11 cellular contexts compared by ENCODE assay signal in genomic region chr1:152623203-152623844, GRCh38. TPM values are rescaled to one million over a fixed set of nuclear protein-coding genes. Genes with fewer than 3 reads are reported as not detected.
A peak's percentile ranks its signal among the peaks of the same experiment; 100 is the strongest.
DNase-seq lines count a peak whose midpoint lies in the region; ATAC-seq and TF ChIP-seq lines count a peak whose summit lies in the region.
"Had no signal": no experiment of that assay in that cellular context is flagged by ENCODE, and none has a peak within 500 bp of the region (broad histone marks: within the 10 kb centered on the region; RNA-seq: fewer than 3 reads in every experiment).

No MANE protein-coding gene starts in this region.

- CTCF ChIA-PET in IMR-90 (lab: Yijun Ruan, JAX), result no interaction called here

- H3K79me1 ChIP-seq in IMR-90 (ENCODE audit: low read depth in 1 of 2, low read length in 2 of 2), result no peaks in the 10 kb centered on the region

- no peaks in the 10 kb centered on the region for H3K36me3 ChIP-seq in IMR-90 (ENCODE audit: control insufficient read depth, insufficient read depth, low read length)

- peaks cover 3% of the 10 kb centered on the region for H3K9me3 ChIP-seq in IMR-90 (ENCODE audit: control insufficient read depth, insufficient read depth, low read length)

- no peaks in the 10 kb centered on the region for H3K27me3 ChIP-seq in IMR-90 (ENCODE audit: control insufficient read depth, insufficient read depth, low read length)

- DNase-seq in SHP77 (lab: John Stamatoyannopoulos, UW), result peak; percentile 12 to 41
- no peak for DNase-seq in SHP77 treated with DMSO at 0.1 percent for 48 hours (lab: John Stamatoyannopoulos, UW)
- DNase-seq in IMR-90, result no peak
- peak; percentile 27 for DNase-seq in activated naive CD8-positive, alpha-beta T cell treated with anti-CD3 and anti-CD28 coated beads for 36 hours
- peak; percentile 1 to 4 for DNase-seq in stimulated activated CD8-positive, alpha-beta memory T cell treated with anti-CD3 and anti-CD28 coated beads, Interleukin-15, amount 100 ng/mL, for 48 hours (ENCODE audit: low read depth in 2 of 2)
- DNase-seq in NCI-H748 (lab: John Stamatoyannopoulos, UW; ENCODE audit: unreplicated experiment), result no peak
- DNase-seq in NCI-H524 treated with DMSO at 0.1 percent for 48 hours (lab: John Stamatoyannopoulos, UW), result no peak
- DNase-seq: activated gamma-delta T cell, left cardiac atrium, Right ventricle myocardium superior had no signal

- H2BK120ac ChIP-seq in IMR-90 (ENCODE audit: low read depth, low read length), result no peak overlapping the region

- no peak overlapping the region for H3K14ac ChIP-seq in IMR-90 (replicated peaks; ENCODE audit: low read depth, low read length)

- H2AK5ac ChIP-seq in IMR-90 (ENCODE audit: low read depth, low read length), result no peak overlapping the region

- no peaks in the 10 kb centered on the region for H3K4me1 Mint-ChIP-seq in activated naive CD8-positive, alpha-beta T cell treated with anti-CD3 and anti-CD28 coated beads for 36 hours

- no peak overlapping the region for H3K23ac ChIP-seq in IMR-90 (ENCODE audit: low read depth, low read length)

- TF ChIP-seq CTCF in IMR-90 (conservative IDR thresholded peaks at IDR 0.05; ENCODE audit: low read depth, low read length), result 0 out of 2 replicates have a peak, but pooled peaks have one; percentile 3

- no peak overlapping the region for H4K5ac ChIP-seq in IMR-90 (ENCODE audit: low read depth, low read length)

- TF ChIP-seq POLR2A in IMR-90 (IDR thresholded peaks at IDR 0.05; ENCODE audit: low read depth, low read length), result no peak

- no peak for TF ChIP-seq RAD21 in IMR-90 (IDR thresholded peaks at IDR 0.05; ENCODE audit: low read length)

- H2AFZ ChIP-seq in IMR-90 (replicated peaks; ENCODE audit: low read length, poor library complexity), result no peak overlapping the region

- H3K4me3 ChIP-seq in IMR-90 (ENCODE audit: insufficient read depth, low read depth, low read length), result no peak overlapping the region

- no peak overlapping the region for H4K91ac ChIP-seq in IMR-90 (ENCODE audit: insufficient read depth, low read depth, low read length)

- dilution Hi-C loops in IMR-90 (cut with HindIII; ENCODE audit: low sequenced_read_pairs, unreplicated experiment), result no loop called here

- peaks cover 34% of the 10 kb centered on the region for H3K27me3 Mint-ChIP-seq in activated naive CD8-positive, alpha-beta T cell treated with anti-CD3 and anti-CD28 coated beads for 36 hours

- POLR2A ChIA-PET in IMR-90 (lab: Charles Lee; ENCODE audit: unreplicated experiment), result no interaction called here

- H2BK5ac ChIP-seq in IMR-90 (ENCODE audit: low read depth, low read length, poor library complexity, severe bottlenecking), result no peak overlapping the region

- WGBS in IMR-90 (ENCODE audit: extremely low coverage in 2 of 2, insufficient read length in 1 of 2), 2 experiments, result 7% methylated on average over 9 of the region's 29 CpGs; no CpG with 5 or more reads in 1 of the 2 experiments

- no peak overlapping the region for H3K4ac ChIP-seq in IMR-90 (ENCODE audit: low read depth, low read length)

- ATAC-seq in IMR-90 (ENCODE audit: low read depth) (no peak), GM21528 (IDR thresholded peaks at IDR 0.05; ENCODE audit: low FRiP score, unreplicated experiment) (no peak)

- no peaks in the 10 kb centered on the region for H3K4me1 ChIP-seq in IMR-90 (ENCODE audit: control insufficient read depth, insufficient read depth, low read length)

- H2BK20ac ChIP-seq in IMR-90 (ENCODE audit: low read depth, low read length), result no peak overlapping the region

- no peak overlapping the region for H3K4me2 ChIP-seq in IMR-90 (ENCODE audit: low read depth, low read length)

- no peak overlapping the region for H3K18ac ChIP-seq in IMR-90 (ENCODE audit: low read depth, low read length)

- no peaks in the 10 kb centered on the region for H4K20me1 ChIP-seq in IMR-90 (ENCODE audit: insufficient read depth, low read length)

- H3K36me3 Mint-ChIP-seq in activated naive CD8-positive, alpha-beta T cell treated with anti-CD3 and anti-CD28 coated beads for 36 hours, result peaks cover 2% of the 10 kb centered on the region

- no peak overlapping the region for H3K9ac ChIP-seq in IMR-90 (ENCODE audit: low read depth, low read length)

- no peak overlapping the region for H3K27ac ChIP-seq in IMR-90 (ENCODE audit: insufficient read depth, low read length)

- H2AK9ac ChIP-seq in IMR-90 (replicated peaks; ENCODE audit: low read depth, low read length, poor library complexity), result no peak overlapping the region

- intact Hi-C loops in IMR-90 (cut with micrococcal nuclease), result no loop called here

- H3K56ac ChIP-seq in IMR-90 (ENCODE audit: extremely low read depth, insufficient read depth, low read length), result no peak overlapping the region

- H2BK15ac ChIP-seq in IMR-90 (ENCODE audit: low read depth, low read length), result no peak overlapping the region

- in situ Hi-C loops in IMR-90 (cut with MboI; ENCODE audit: low sequenced_read_pairs), result loop anchor here (10.0 kb wide), 1 partner anchor 49 kb away; no protein-coding TSS in a partner anchor

- H3K4me3 Mint-ChIP-seq in activated naive CD8-positive, alpha-beta T cell treated with anti-CD3 and anti-CD28 coated beads for 36 hours, result no peak overlapping the region

- H3K27ac Mint-ChIP-seq in activated naive CD8-positive, alpha-beta T cell treated with anti-CD3 and anti-CD28 coated beads for 36 hours, result no peak overlapping the region

- H3K9me1 ChIP-seq in IMR-90 (ENCODE audit: insufficient read depth, low read length), result no peaks in the 10 kb centered on the region

- BruUV-seq in IMR-90 (replicated peaks; lab: Mats Ljungman, UMichigan), result no TSS peak

- peaks cover 12% of the 10 kb centered on the region for H3K9me3 Mint-ChIP-seq in activated naive CD8-positive, alpha-beta T cell treated with anti-CD3 and anti-CD28 coated beads for 36 hours

- no peak overlapping the region for H4K8ac ChIP-seq in IMR-90 (ENCODE audit: low read depth in 2 of 2, low read length in 2 of 2)

TF ChIP-seq in IMR-90, 13 proteins besides CTCF, POLR2A, EP300 and RAD21 (continues in another document):
- TF ChIP-seq MAZ (IDR thresholded peaks at IDR 0.05; ENCODE audit: borderline replicate concordance, low read depth, low read length) (no peak), CEBPB (IDR thresholded peaks at IDR 0.05; ENCODE audit: low read depth, low read length) (no peak), USF2 (IDR thresholded peaks at IDR 0.05; ENCODE audit: low read depth, low read length) (no peak), BHLHE40 (IDR thresholded peaks at IDR 0.05; ENCODE audit: low read depth, low read length) (no peak), RCOR1 (IDR thresholded peaks at IDR 0.05; ENCODE audit: insufficient replicate concordance, low read length) (no peak), ELK1 (IDR thresholded peaks at IDR 0.05; ENCODE audit: borderline replicate concordance, low read depth, low read length) (no peak), NFE2L2 (IDR thresholded peaks at IDR 0.05; ENCODE audit: low read depth, low read length) (no peak), FOS (IDR thresholded peaks at IDR 0.05; ENCODE audit: low read depth, low read length) (no peak), RFX5 (IDR thresholded peaks at IDR 0.05; ENCODE audit: low read depth, low read length) (no peak), SMC3 (IDR thresholded peaks at IDR 0.05; ENCODE audit: low read depth, low read length) (no peak), CHD1 (IDR thresholded peaks at IDR 0.05; ENCODE audit: low read depth, low read length) (no peak)

RNA-seq across cellular contexts. Expression of gene LCE3A, which starts 0.4 kb away (rescaled TPM):
- total RNA-seq in IMR-90 (2012; rRNA removed), result not detected in 2 replicates
- not detected in 2 replicates for polyA plus RNA-seq in IMR-90 (2012; rRNA removed)
- polyA plus RNA-seq in IMR-90 (2012; cell fraction: cytosol; rRNA removed), result not detected in 2 replicates
- not detected in 2 replicates for polyA plus RNA-seq in IMR-90 (2012; cell fraction: nucleus; rRNA removed; ENCODE audit: low replicate concordance)
- total RNA-seq in activated naive CD8-positive, alpha-beta T cell treated with anti-CD3 and anti-CD28 coated beads for 36 hours, result not detected
- total RNA-seq: left cardiac atrium, Right ventricle myocardium superior had no signal

RNA-seq across cellular contexts. Expression of gene LCE3B, which starts 9.7 kb away (rescaled TPM):
- not detected in 2 replicates for total RNA-seq in IMR-90 (2012; rRNA removed)
- not detected in 2 replicates for polyA plus RNA-seq in IMR-90 (2012; rRNA removed)
- polyA plus RNA-seq in IMR-90 (2012; cell fraction: cytosol; rRNA removed), result not detected in 2 replicates
- polyA plus RNA-seq in IMR-90 (2012; cell fraction: nucleus; rRNA removed; ENCODE audit: low replicate concordance), result not detected in 2 replicates
- not detected for total RNA-seq in activated naive CD8-positive, alpha-beta T cell treated with anti-CD3 and anti-CD28 coated beads for 36 hours
- total RNA-seq: left cardiac atrium, Right ventricle myocardium superior had no signal

RNA-seq across cellular contexts. Expression of gene LCE3C, which starts 23.3 kb away (rescaled TPM):
- total RNA-seq in IMR-90 (2012; rRNA removed), result not detected in 2 replicates
- not detected in 2 replicates for polyA plus RNA-seq in IMR-90 (2012; rRNA removed)
- not detected in 2 replicates for polyA plus RNA-seq in IMR-90 (2012; cell fraction: cytosol; rRNA removed)
- polyA plus RNA-seq in IMR-90 (2012; cell fraction: nucleus; rRNA removed; ENCODE audit: low replicate concordance), result not detected in 2 replicates
- not detected for total RNA-seq in activated naive CD8-positive, alpha-beta T cell treated with anti-CD3 and anti-CD28 coated beads for 36 hours
- total RNA-seq: left cardiac atrium, Right ventricle myocardium superior had no signal

RNA-seq across cellular contexts. Expression of gene LCE2D, which starts 39.9 kb away (rescaled TPM):
- not detected in 2 replicates for total RNA-seq in IMR-90 (2012; rRNA removed)
- not detected in 2 replicates for polyA plus RNA-seq in IMR-90 (2012; rRNA removed)
- polyA plus RNA-seq in IMR-90 (2012; cell fraction: cytosol; rRNA removed), result not detected in 2 replicates
- not detected in 2 replicates for polyA plus RNA-seq in IMR-90 (2012; cell fraction: nucleus; rRNA removed; ENCODE audit: low replicate concordance)
- not detected for total RNA-seq in activated naive CD8-positive, alpha-beta T cell treated with anti-CD3 and anti-CD28 coated beads for 36 hours
- total RNA-seq: left cardiac atrium, Right ventricle myocardium superior had no signal

RNA-seq across cellular contexts. Expression of gene LCE3D, which starts 43.0 kb away (rescaled TPM):
- not detected in 2 replicates for total RNA-seq in IMR-90 (2012; rRNA removed)
- not detected in 2 replicates for polyA plus RNA-seq in IMR-90 (2012; rRNA removed)
- polyA plus RNA-seq in IMR-90 (2012; cell fraction: cytosol; rRNA removed), result not detected in 2 replicates
- polyA plus RNA-seq in IMR-90 (2012; cell fraction: nucleus; rRNA removed; ENCODE audit: low replicate concordance), result not detected in 2 replicates
- total RNA-seq in activated naive CD8-positive, alpha-beta T cell treated with anti-CD3 and anti-CD28 coated beads for 36 hours, result not detected
- total RNA-seq: left cardiac atrium, Right ventricle myocardium superior had no signal

Comparison
In these comparisons a context has a peak if more than half of its experiments do, and no peak if none do; other contexts are left out.
1. DNase-seq: peak in SHP77 (2 of 2), activated naive CD8-positive, alpha-beta T cell treated with anti-CD3 and anti-CD28 coated beads for 36 hours (single experiment) and stimulated activated CD8-positive, alpha-beta memory T cell treated with anti-CD3 and anti-CD28 coated beads, Interleukin-15, amount 100 ng/mL, for 48 hours (2 of 2); none in SHP77 treated with DMSO at 0.1 percent for 48 hours (single experiment), IMR-90 (single experiment), NCI-H748 (single experiment) and NCI-H524 treated with DMSO at 0.1 percent for 48 hours (single experiment).